Comparison of ENCODE assay signal across 1 cellular context in genomic region chr17:82098169-82098938, GRCh38.
A peak's percentile ranks its signal among the peaks of the same experiment; 100 is the strongest.
TF ChIP-seq lines count a peak whose summit lies in the region.

Gene FASN (minus strand): TSS chr17:82098236. CDS start chr17:82096445, 1,791 bp downstream.

TF ChIP-seq in HepG2, 621 proteins besides CTCF, POLR2A, EP300 and RAD21 (continued from another document and continues in another):
- TF ChIP-seq, protein P1, sequence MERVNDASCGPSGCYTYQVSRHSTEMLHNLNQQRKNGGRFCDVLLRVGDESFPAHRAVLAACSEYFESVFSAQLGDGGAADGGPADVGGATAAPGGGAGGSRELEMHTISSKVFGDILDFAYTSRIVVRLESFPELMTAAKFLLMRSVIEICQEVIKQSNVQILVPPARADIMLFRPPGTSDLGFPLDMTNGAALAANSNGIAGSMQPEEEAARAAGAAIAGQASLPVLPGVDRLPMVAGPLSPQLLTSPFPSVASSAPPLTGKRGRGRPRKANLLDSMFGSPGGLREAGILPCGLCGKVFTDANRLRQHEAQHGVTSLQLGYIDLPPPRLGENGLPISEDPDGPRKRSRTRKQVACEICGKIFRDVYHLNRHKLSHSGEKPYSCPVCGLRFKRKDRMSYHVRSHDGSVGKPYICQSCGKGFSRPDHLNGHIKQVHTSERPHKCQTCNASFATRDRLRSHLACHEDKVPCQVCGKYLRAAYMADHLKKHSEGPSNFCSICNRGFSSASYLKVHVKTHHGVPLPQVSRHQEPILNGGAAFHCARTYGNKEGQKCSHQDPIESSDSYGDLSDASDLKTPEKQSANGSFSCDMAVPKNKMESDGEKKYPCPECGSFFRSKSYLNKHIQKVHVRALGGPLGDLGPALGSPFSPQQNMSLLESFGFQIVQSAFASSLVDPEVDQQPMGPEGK (CRISPR knock-in tag; IDR thresholded peaks at IDR 0.05): peak; percentile 25; the same call in 1 of the 2 replicates
- TF ChIP-seq, protein P2, sequence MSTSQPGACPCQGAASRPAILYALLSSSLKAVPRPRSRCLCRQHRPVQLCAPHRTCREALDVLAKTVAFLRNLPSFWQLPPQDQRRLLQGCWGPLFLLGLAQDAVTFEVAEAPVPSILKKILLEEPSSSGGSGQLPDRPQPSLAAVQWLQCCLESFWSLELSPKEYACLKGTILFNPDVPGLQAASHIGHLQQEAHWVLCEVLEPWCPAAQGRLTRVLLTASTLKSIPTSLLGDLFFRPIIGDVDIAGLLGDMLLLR (CRISPR knock-in tag; IDR thresholded peaks at IDR 0.05): peak; percentile 79
- TF ChIP-seq, protein P3, sequence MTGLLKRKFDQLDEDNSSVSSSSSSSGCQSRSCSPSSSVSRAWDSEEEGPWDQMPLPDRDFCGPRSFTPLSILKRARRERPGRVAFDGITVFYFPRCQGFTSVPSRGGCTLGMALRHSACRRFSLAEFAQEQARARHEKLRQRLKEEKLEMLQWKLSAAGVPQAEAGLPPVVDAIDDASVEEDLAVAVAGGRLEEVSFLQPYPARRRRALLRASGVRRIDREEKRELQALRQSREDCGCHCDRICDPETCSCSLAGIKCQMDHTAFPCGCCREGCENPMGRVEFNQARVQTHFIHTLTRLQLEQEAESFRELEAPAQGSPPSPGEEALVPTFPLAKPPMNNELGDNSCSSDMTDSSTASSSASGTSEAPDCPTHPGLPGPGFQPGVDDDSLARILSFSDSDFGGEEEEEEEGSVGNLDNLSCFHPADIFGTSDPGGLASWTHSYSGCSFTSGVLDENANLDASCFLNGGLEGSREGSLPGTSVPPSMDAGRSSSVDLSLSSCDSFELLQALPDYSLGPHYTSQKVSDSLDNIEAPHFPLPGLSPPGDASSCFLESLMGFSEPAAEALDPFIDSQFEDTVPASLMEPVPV (CRISPR knock-in tag; IDR thresholded peaks at IDR 0.05): no peak; the same call in none of the 2 replicates
- peak; percentile 93 for TF ChIP-seq KLF6 (CRISPR knock-in tag; IDR thresholded peaks at IDR 0.05)
- TF ChIP-seq RFX1 (IDR thresholded peaks at IDR 0.05): peak; percentile 99
- no peak; the same call in 1 of the 2 replicates for TF ChIP-seq ETV5 (CRISPR knock-in tag; IDR thresholded peaks at IDR 0.05; ENCODE audit: borderline replicate concordance)
- no peak for TF ChIP-seq ZNF12 (CRISPR knock-in tag; IDR thresholded peaks at IDR 0.05)
- peak; percentile 30; the same call in 1 of the 2 replicates for TF ChIP-seq HIVEP1 (CRISPR knock-in tag; IDR thresholded peaks at IDR 0.05)
- no peak for TF ChIP-seq ZNF615 (CRISPR knock-in tag; IDR thresholded peaks at IDR 0.05; ENCODE audit: borderline replicate concordance)
- TF ChIP-seq ZNF773 (CRISPR knock-in tag; IDR thresholded peaks at IDR 0.05; ENCODE audit: borderline replicate concordance): peak; percentile 95; the same call in 1 of the 2 replicates
- no peak for TF ChIP-seq ZNF292 (CRISPR knock-in tag; IDR thresholded peaks at IDR 0.05; ENCODE audit: borderline replicate concordance, low read depth)
- TF ChIP-seq ZFP41 (CRISPR knock-in tag; IDR thresholded peaks at IDR 0.05; ENCODE audit: borderline replicate concordance): no peak
- TF ChIP-seq ARNT (IDR thresholded peaks at IDR 0.05): no peak
- TF ChIP-seq ESRRA (CRISPR knock-in tag; IDR thresholded peaks at IDR 0.05; ENCODE audit: low read depth): peak; percentile 79
- peak; percentile 36 for TF ChIP-seq ZNF331 (CRISPR knock-in tag; IDR thresholded peaks at IDR 0.05)
- TF ChIP-seq SP2 (CRISPR knock-in tag; IDR thresholded peaks at IDR 0.05): peak; percentile 84
- 0 out of 2 replicates have a peak, but pooled peaks have one; percentile 46 for TF ChIP-seq BHLHE40 (IDR thresholded peaks at IDR 0.05; ENCODE audit: low read length)
- no peak for TF ChIP-seq SMARCC2 (IDR thresholded peaks at IDR 0.05)
- no peak for TF ChIP-seq ZNF878 (CRISPR knock-in tag; IDR thresholded peaks at IDR 0.05)
- TF ChIP-seq EHMT2 (IDR thresholded peaks at IDR 0.05; ENCODE audit: borderline replicate concordance, low read depth, low read length): no peak
- peak; percentile 97 for TF ChIP-seq ZNF674 (CRISPR knock-in tag; IDR thresholded peaks at IDR 0.05; ENCODE audit: low read depth)
- TF ChIP-seq NR2C2 (CRISPR knock-in tag; IDR thresholded peaks at IDR 0.05; ENCODE audit: borderline replicate concordance): peak; percentile 75
- TF ChIP-seq NR2F1 (CRISPR knock-in tag; IDR thresholded peaks at IDR 0.05): no peak
- TF ChIP-seq CBFB (CRISPR knock-in tag; IDR thresholded peaks at IDR 0.05): 0 out of 2 replicates have a peak, but pooled peaks have one; percentile 60
- no peak for TF ChIP-seq NR2F2 (IDR thresholded peaks at IDR 0.05; ENCODE audit: borderline replicate concordance, low read depth)
- TF ChIP-seq ELF4 (CRISPR knock-in tag; IDR thresholded peaks at IDR 0.05; ENCODE audit: borderline replicate concordance): no peak
- TF ChIP-seq ZNF644 (CRISPR knock-in tag; IDR thresholded peaks at IDR 0.05; ENCODE audit: low read depth): no peak
- peak; percentile 61; the same call in 1 of the 2 replicates for TF ChIP-seq PHF8 (CRISPR knock-in tag; IDR thresholded peaks at IDR 0.05)
- TF ChIP-seq RBM22 (optimal IDR thresholded peaks at IDR 0.05; ENCODE audit: low read length): peak; percentile 69
- TF ChIP-seq FOXA1 (IDR thresholded peaks at IDR 0.05): no peak
- no peak for TF ChIP-seq FOXA1 (CRISPR knock-in tag; IDR thresholded peaks at IDR 0.05)
- peak; percentile 18; the same call in 1 of the 2 replicates for TF ChIP-seq ZFP37 (CRISPR knock-in tag; IDR thresholded peaks at IDR 0.05; ENCODE audit: borderline replicate concordance)
- no peak for TF ChIP-seq RBAK (CRISPR knock-in tag; IDR thresholded peaks at IDR 0.05)
- no peak for TF ChIP-seq ZMYM2 (CRISPR knock-in tag; IDR thresholded peaks at IDR 0.05)
- TF ChIP-seq, protein P4, sequence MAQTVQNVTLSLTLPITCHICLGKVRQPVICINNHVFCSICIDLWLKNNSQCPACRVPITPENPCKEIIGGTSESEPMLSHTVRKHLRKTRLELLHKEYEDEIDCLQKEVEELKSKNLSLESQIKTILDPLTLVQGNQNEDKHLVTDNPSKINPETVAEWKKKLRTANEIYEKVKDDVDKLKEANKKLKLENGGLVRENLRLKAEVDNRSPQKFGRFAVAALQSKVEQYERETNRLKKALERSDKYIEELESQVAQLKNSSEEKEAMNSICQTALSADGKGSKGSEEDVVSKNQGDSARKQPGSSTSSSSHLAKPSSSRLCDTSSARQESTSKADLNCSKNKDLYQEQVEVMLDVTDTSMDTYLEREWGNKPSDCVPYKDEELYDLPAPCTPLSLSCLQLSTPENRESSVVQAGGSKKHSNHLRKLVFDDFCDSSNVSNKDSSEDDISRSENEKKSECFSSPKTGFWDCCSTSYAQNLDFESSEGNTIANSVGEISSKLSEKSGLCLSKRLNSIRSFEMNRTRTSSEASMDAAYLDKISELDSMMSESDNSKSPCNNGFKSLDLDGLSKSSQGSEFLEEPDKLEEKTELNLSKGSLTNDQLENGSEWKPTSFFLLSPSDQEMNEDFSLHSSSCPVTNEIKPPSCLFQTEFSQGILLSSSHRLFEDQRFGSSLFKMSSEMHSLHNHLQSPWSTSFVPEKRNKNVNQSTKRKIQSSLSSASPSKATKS (CRISPR knock-in tag; IDR thresholded peaks at IDR 0.05): no peak; the same call in 1 of the 2 replicates
- TF ChIP-seq ZNF317 (CRISPR knock-in tag; IDR thresholded peaks at IDR 0.05): no peak
- peak; percentile 65; the same call in 1 of the 2 replicates for TF ChIP-seq CREB1 (IDR thresholded peaks at IDR 0.05)
- TF ChIP-seq CREB1 (CRISPR knock-in tag; IDR thresholded peaks at IDR 0.05): no peak
- peak; percentile 60 for TF ChIP-seq MAZ (IDR thresholded peaks at IDR 0.05; ENCODE audit: borderline replicate concordance, low read depth, low read length)
- peak; percentile 96 for TF ChIP-seq MAZ (CRISPR knock-in tag; IDR thresholded peaks at IDR 0.05; ENCODE audit: low read depth)
- TF ChIP-seq MBD4 (IDR thresholded peaks at IDR 0.05; ENCODE audit: borderline replicate concordance, low read length): no peak
- TF ChIP-seq ZNF713 (CRISPR knock-in tag; IDR thresholded peaks at IDR 0.05): no peak
- TF ChIP-seq, protein P5, sequence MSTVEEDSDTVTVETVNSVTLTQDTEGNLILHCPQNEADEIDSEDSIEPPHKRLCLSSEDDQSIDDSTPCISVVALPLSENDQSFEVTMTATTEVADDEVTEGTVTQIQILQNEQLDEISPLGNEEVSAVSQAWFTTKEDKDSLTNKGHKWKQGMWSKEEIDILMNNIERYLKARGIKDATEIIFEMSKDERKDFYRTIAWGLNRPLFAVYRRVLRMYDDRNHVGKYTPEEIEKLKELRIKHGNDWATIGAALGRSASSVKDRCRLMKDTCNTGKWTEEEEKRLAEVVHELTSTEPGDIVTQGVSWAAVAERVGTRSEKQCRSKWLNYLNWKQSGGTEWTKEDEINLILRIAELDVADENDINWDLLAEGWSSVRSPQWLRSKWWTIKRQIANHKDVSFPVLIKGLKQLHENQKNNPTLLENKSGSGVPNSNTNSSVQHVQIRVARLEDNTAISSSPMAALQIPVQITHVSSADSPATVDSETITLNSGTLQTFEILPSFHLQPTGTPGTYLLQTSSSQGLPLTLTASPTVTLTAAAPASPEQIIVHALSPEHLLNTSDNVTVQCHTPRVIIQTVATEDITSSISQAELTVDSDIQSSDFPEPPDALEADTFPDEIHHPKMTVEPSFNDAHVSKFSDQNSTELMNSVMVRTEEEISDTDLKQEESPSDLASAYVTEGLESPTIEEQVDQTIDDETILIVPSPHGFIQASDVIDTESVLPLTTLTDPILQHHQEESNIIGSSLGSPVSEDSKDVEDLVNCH (CRISPR knock-in tag; IDR thresholded peaks at IDR 0.05): no peak
- TF ChIP-seq ZNF296 (CRISPR knock-in tag; conservative IDR thresholded peaks at IDR 0.05): no peak
- TF ChIP-seq TBX2 (CRISPR knock-in tag; IDR thresholded peaks at IDR 0.05; ENCODE audit: borderline replicate concordance): peak; percentile 42
- TF ChIP-seq ATF6 (CRISPR knock-in tag; conservative IDR thresholded peaks at IDR 0.05): no peak
- no peak for TF ChIP-seq HOMEZ (CRISPR knock-in tag; IDR thresholded peaks at IDR 0.05; ENCODE audit: low read depth)
- peak; percentile 50 for TF ChIP-seq ZBTB7B (CRISPR knock-in tag; IDR thresholded peaks at IDR 0.05)
- peak; percentile 83; the same call in 1 of the 2 replicates for TF ChIP-seq ZNF879 (CRISPR knock-in tag; IDR thresholded peaks at IDR 0.05)
- TF ChIP-seq TBL1XR1 (IDR thresholded peaks at IDR 0.05; ENCODE audit: borderline replicate concordance, low read length, partially characterized antibody): peak; percentile 24
- no peak for TF ChIP-seq CEBPB (IDR thresholded peaks at IDR 0.05; ENCODE audit: borderline replicate concordance, low read depth, low read length)
- TF ChIP-seq ARNTL (CRISPR knock-in tag; IDR thresholded peaks at IDR 0.05): no peak
- TF ChIP-seq PCBP2 (optimal IDR thresholded peaks at IDR 0.05; ENCODE audit: low read depth, low read length, poor library complexity, severe bottlenecking): no peak
- TF ChIP-seq RARG (CRISPR knock-in tag; IDR thresholded peaks at IDR 0.05; ENCODE audit: low read depth): no peak
- peak; percentile 23; the same call in 1 of the 2 replicates for TF ChIP-seq HES4 (CRISPR knock-in tag; IDR thresholded peaks at IDR 0.05; ENCODE audit: borderline replicate concordance)
- no peak for TF ChIP-seq ZNF605 (CRISPR knock-in tag; IDR thresholded peaks at IDR 0.05)
- TF ChIP-seq, protein P6, sequence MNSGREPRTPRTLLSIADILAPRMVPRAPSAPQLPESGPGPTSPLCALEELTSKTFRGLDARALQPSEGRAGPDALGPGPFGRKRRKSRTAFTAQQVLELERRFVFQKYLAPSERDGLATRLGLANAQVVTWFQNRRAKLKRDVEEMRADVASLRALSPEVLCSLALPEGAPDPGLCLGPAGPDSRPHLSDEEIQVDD (CRISPR knock-in tag; IDR thresholded peaks at IDR 0.05; ENCODE audit: borderline replicate concordance): no peak; the same call in 1 of the 2 replicates
- peak; percentile 98 for TF ChIP-seq DR1 (CRISPR knock-in tag; IDR thresholded peaks at IDR 0.05)
- peak; percentile 77 for TF ChIP-seq KLF12 (CRISPR knock-in tag; IDR thresholded peaks at IDR 0.05; ENCODE audit: borderline replicate concordance)
- TF ChIP-seq ZNF333 (CRISPR knock-in tag; IDR thresholded peaks at IDR 0.05; ENCODE audit: borderline replicate concordance): no peak
- TF ChIP-seq, protein P7, sequence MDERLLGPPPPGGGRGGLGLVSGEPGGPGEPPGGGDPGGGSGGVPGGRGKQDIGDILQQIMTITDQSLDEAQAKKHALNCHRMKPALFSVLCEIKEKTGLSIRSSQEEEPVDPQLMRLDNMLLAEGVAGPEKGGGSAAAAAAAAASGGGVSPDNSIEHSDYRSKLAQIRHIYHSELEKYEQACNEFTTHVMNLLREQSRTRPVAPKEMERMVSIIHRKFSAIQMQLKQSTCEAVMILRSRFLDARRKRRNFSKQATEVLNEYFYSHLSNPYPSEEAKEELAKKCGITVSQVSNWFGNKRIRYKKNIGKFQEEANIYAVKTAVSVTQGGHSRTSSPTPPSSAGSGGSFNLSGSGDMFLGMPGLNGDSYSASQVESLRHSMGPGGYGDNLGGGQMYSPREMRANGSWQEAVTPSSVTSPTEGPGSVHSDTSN (CRISPR knock-in tag; IDR thresholded peaks at IDR 0.05): peak; percentile 76
- no peak for TF ChIP-seq ZNF652 (CRISPR knock-in tag; IDR thresholded peaks at IDR 0.05; ENCODE audit: borderline replicate concordance, low read depth)
